Comparison of ENCODE assay signal across 23 cellular contexts in the genomic region with DNA sequence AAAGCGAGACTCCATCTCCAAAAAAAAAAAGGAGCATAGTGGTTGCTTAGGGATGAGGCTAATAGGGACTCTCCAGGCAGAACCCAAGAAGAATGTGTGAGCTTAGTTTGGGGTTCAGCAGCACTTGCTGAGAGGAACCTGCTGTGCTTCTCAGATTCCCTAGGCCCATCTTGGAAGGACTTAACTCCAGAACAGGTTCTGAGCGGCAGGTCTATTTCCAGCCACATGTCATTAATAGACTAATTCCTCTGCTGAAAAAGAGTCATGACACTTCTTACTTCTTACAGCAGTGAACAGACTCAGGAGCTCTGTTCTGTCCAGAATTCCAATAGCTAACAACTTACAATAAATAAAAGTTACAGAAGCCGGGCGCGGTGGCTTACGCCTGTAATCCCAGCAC. TPM values are rescaled to one million over a fixed set of nuclear protein-coding genes. Genes with fewer than 3 reads are reported as not detected.
DNase-seq lines count a peak whose midpoint lies in the region; ATAC-seq and TF ChIP-seq lines count a peak whose summit lies in the region.
"Had no signal": no experiment of that assay in that cellular context is flagged by ENCODE, and none has a peak within 500 bp of the region (broad histone marks: within the 10 kb centered on the region; RNA-seq: fewer than 3 reads in every experiment).

No MANE protein-coding gene starts in this region.

- H3K4me3 ChIP-seq in psoas muscle, result no peak overlapping the region
- H3K4me3 ChIP-seq: A549 had no signal

- H3K4me1 ChIP-seq in psoas muscle, result peaks cover 64% of the 10 kb centered on the region

- H3K36me3 Mint-ChIP-seq in CD14-positive monocyte, result peaks cover 8 to 24% of the 10 kb centered on the region in 2 donors
- H3K36me3 Mint-ChIP-seq in memory B cell, result peaks cover 6% of the 10 kb centered on the region

- H3K27ac Mint-ChIP-seq in CD14-positive monocyte (peak overlapping the region; percentile 42 to 90 (median 65)), memory B cell (peak overlapping the region; percentile 58)

- intact Hi-C loops in CD14-positive monocyte (cut with micrococcal nuclease), result loop anchor here in 1 of 2 donors (5.0 kb wide), 1 partner anchor 47 kb away; the partner anchor contains the start of gene USP4
- intact Hi-C loops in psoas muscle (cut with DNase I), result no loop called here

- H3K27me3 ChIP-seq in psoas muscle (ENCODE audit: insufficient read depth in 3 of 3, low read length in 2 of 3), result no peaks in the 10 kb centered on the region

- H3K27ac ChIP-seq in RWPE1 (peak overlapping the region; percentile 46), psoas muscle (peak overlapping the region; percentile 43)
- H3K27ac ChIP-seq: A549, HL-60 had no signal

- peaks cover 0 to 5% of the 10 kb centered on the region in 2 donors for H3K36me3 ChIP-seq in psoas muscle (ENCODE audit: insufficient read depth in 1 of 2, low read depth in 1 of 2)

- CTCF ChIA-PET in RWPE1 (lab: Yijun Ruan, JAX), result interaction anchor here (0.6 kb wide), 1 partner anchor 80 kb away, joined by 3 read pairs; no protein-coding TSS in a partner anchor

- H3K9me3 ChIP-seq in psoas muscle, result no peaks in the 10 kb centered on the region
- H3K9me3 ChIP-seq: A549, SK-N-SH had no signal

- H3K9me3 Mint-ChIP-seq in CD14-positive monocyte (no peaks in the 10 kb centered on the region), memory B cell (no peaks in the 10 kb centered on the region)
- H3K9me3 Mint-ChIP-seq: CD8-positive, alpha-beta memory T cell had no signal

- H3K27me3 Mint-ChIP-seq in CD14-positive monocyte (ENCODE audit: low read depth in 3 of 3) (peaks cover 0 to 3% (median 2%) of the 10 kb centered on the region in 3 donors), memory B cell (no peaks in the 10 kb centered on the region)
- H3K27me3 Mint-ChIP-seq: CD8-positive, alpha-beta memory T cell had no signal

- peaks cover 52% of the 10 kb centered on the region for H3K4me1 Mint-ChIP-seq in CD14-positive monocyte
- H3K4me1 Mint-ChIP-seq in memory B cell, result peaks cover 39% of the 10 kb centered on the region

- 53 to 90% (median 83%) methylated on average over 6 of the region's 6 CpGs for WGBS in psoas muscle, 3 donors

- ATAC-seq in memory B cell (ENCODE audit: low read depth) (no peak), psoas muscle (peak; percentile 53 to 83 (median 71))
- ATAC-seq in stimulated activated naive CD8-positive, alpha-beta T cell treated with anti-CD3 and anti-CD28 coated beads, Interleukin-15, Interleukin-2, amounts not matched to agents 100 U/mL and 50 U/mL, for 24 hours, result no peak
- ATAC-seq: Panc1 had no signal

- TF ChIP-seq CTCF in CD14-positive monocyte (IDR thresholded peaks at IDR 0.05) (no peak), RWPE1 (conservative IDR thresholded peaks at IDR 0.05; ENCODE audit: low read depth) (no peak), psoas muscle (IDR thresholded peaks at IDR 0.05) (no peak)

- POLR2A ChIA-PET in RWPE1 (lab: Yijun Ruan, JAX; ENCODE audit: low non-redundant PET), result no interaction called here

- DNase-seq in CD14-positive monocyte (ENCODE audit: low spot score), result no peak
- DNase-seq in RWPE1 (ENCODE audit: low spot score), result no peak
- DNase-seq in memory B cell (ENCODE audit: low spot score in 2 of 2), result no peak
- no peak for DNase-seq in psoas muscle
- no peak for DNase-seq in stimulated activated naive CD8-positive, alpha-beta T cell treated with anti-CD3 and anti-CD28 coated beads, Interleukin-15, Interleukin-2, amounts not matched to agents 100 U/mL and 50 U/mL, for 24 hours
- no peak for DNase-seq in NCI-H1048 (lab: John Stamatoyannopoulos, UW)
- no peak for DNase-seq in NCI-H2196 (lab: John Stamatoyannopoulos, UW; ENCODE audit: unreplicated experiment)
- DNase-seq: AML-193; C1 segment of cervical spinal cord; CD8-positive, alpha-beta memory T cell; DMS 273 treated with DMSO at 0.1 percent for 48 hours; DND-41; NCI-H1092; NCI-H1436; NCI-H187; NCI-H2171 treated with DMSO at 0.1 percent for 48 hours; NCI-H446; NCI-H526; SK-N-SH; SW 1271 had no signal

- H3K4me3 Mint-ChIP-seq in CD14-positive monocyte, result no peak overlapping the region
- no peak overlapping the region for H3K4me3 Mint-ChIP-seq in memory B cell

RNA-seq across cellular contexts. Expression of gene RHOA, which starts 22.5 kb away (rescaled TPM):
- polyA plus RNA-seq in CD14-positive monocyte (1,000 to 10,000 TPM; 1,179 to 1,306 TPM), psoas muscle (100 to 1,000 TPM; 179 to 341 (median 287) TPM)
- 100 to 1,000 TPM; 251 to 334 (median 271) TPM for total RNA-seq in psoas muscle

RNA-seq across cellular contexts. Expression of gene TCTA, which starts 22.9 kb away (rescaled TPM):
- polyA plus RNA-seq in CD14-positive monocyte (10 to 100 TPM; 22.4 to 26.7 TPM), psoas muscle (10 to 100 TPM; 13.8 to 46.1 (median 18.1) TPM)
- total RNA-seq in psoas muscle, result 10 to 100 TPM; 11.4 to 23.4 (median 16.7) TPM

RNA-seq across cellular contexts. Expression of gene GPX1, which starts 31.1 kb away (rescaled TPM):
- polyA plus RNA-seq in CD14-positive monocyte, result 1,000 to 10,000 TPM; 1,394 to 2,105 TPM
- total RNA-seq in psoas muscle, result 100 to 1,000 TPM; 100 to 129 (median 116) TPM
- polyA plus RNA-seq in psoas muscle, result 100 to 1,000 TPM; 164 to 251 (median 189) TPM

RNA-seq across cellular contexts. Expression of gene AMT, which starts 33.0 kb away (rescaled TPM):
- 1 to 10 TPM; 2.0 to 3.1 TPM for polyA plus RNA-seq in CD14-positive monocyte
- 1 to 10 TPM; 1.7 to 5.3 (median 2.4) TPM for total RNA-seq in psoas muscle
- 1 to 10 TPM in 2 of 3 donors, under 1 TPM in 1; 0.80 to 1.0 (median 1.0) TPM for polyA plus RNA-seq in psoas muscle

RNA-seq across cellular contexts. Expression of gene NICN1, which starts 39.8 kb away (rescaled TPM):
- 1 to 10 TPM; 5.0 to 5.6 TPM for polyA plus RNA-seq in CD14-positive monocyte
- 10 to 100 TPM in 1 of 4 donors, 1 to 10 TPM in 3; 4.6 to 12.3 (median 7.4) TPM for total RNA-seq in psoas muscle
- polyA plus RNA-seq in psoas muscle, result 10 to 100 TPM in 2 of 3 donors, 1 to 10 TPM in 1; 4.0 to 11.2 (median 10.2) TPM

Comparison
In these comparisons a context has a peak if more than half of its experiments do, and no peak if none do; other contexts are left out.
1. ATAC-seq: peak in psoas muscle (4 of 4); none in memory B cell (single experiment) and stimulated activated naive CD8-positive, alpha-beta T cell treated with anti-CD3 and anti-CD28 coated beads, Interleukin-15, Interleukin-2, amounts not matched to agents 100 U/mL and 50 U/mL, for 24 hours (single experiment).
2. RNA of gene GPX1, which starts 31.1 kb away (polyA plus RNA-seq): 1,394 to 2,105 TPM in CD14-positive monocyte; 164 to 251 TPM in psoas muscle; every median in the first group is over 4 times any median in the second.